ENCODE assay signal across 19 cellular contexts in the genomic region with DNA sequence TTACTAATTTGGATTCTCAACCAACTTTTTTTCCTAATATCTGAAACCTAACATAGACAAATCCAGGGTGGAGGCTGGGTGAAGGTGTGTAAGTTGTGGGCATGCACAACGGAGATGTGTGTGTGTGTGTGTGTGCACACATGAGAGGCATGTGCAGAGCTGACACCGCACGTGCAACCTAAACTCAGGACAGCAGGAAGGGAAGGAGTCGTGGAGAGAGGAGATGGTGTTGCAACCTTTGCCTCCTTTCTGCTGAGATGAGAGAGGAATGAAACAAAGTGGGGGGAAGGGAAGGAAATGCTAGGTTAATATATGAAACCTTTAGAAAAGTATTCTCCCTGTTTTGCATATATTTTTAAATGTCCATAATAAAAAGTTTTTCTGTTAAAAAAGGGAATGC.
"Had no signal": no experiment of that assay in that cellular context is flagged by ENCODE, and none has a peak within 500 bp of the region (broad histone marks: within the 10 kb centered on the region; RNA-seq: fewer than 3 reads in every experiment).

No MANE protein-coding gene starts in this region.

- H3K27ac ChIP-seq: brain microvascular endothelial cell, coronary artery, gastrocnemius medialis, pancreas, thoracic aorta, upper lobe of right lung had no signal

- H3K27me3 Mint-ChIP-seq: activated CD4-positive, alpha-beta T cell treated with anti-CD3 and anti-CD28 coated beads, Interleukin-2, amount 10 ng/mL, durations not matched to agents 7 days and 5 days; central memory CD8-positive, alpha-beta T cell; naive B cell had no signal

- H3K36me3 Mint-ChIP-seq: stimulated activated effector memory CD8-positive, alpha-beta T cell treated with anti-CD3 and anti-CD28 coated beads, Interleukin-12 subunit alpha, Interleukin-12 subunit beta, amount 100 ng/mL, for 72 hours had no signal

- H3K9me3 Mint-ChIP-seq: activated CD4-positive, alpha-beta T cell treated with anti-CD3 and anti-CD28 coated beads, Interleukin-2, amount 10 ng/mL, durations not matched to agents 7 days and 5 days; activated naive CD4-positive, alpha-beta T cell treated with anti-CD3 and anti-CD28 coated beads for 36 hours; activated T-cell treated with anti-CD3 and anti-CD28 coated beads, Interleukin-2, amount 50 U/mL, for 4 hours; central memory CD8-positive, alpha-beta T cell; naive B cell; stimulated activated effector memory CD8-positive, alpha-beta T cell treated with anti-CD3 and anti-CD28 coated beads, Interleukin-12 subunit alpha, Interleukin-12 subunit beta, amount 100 ng/mL, for 72 hours had no signal

- H3K4me1 ChIP-seq: upper lobe of right lung had no signal

- H3K27ac Mint-ChIP-seq: activated CD4-positive, alpha-beta T cell treated with anti-CD3 and anti-CD28 coated beads, Interleukin-2, amount 10 ng/mL, durations not matched to agents 7 days and 5 days; activated naive CD4-positive, alpha-beta T cell treated with anti-CD3 and anti-CD28 coated beads for 36 hours; immature natural killer cell; naive B cell; stimulated activated effector memory CD8-positive, alpha-beta T cell treated with anti-CD3 and anti-CD28 coated beads, Interleukin-12 subunit alpha, Interleukin-12 subunit beta, amount 100 ng/mL, for 72 hours had no signal

- H3K9me3 ChIP-seq: gastrocnemius medialis, pancreas, thoracic aorta, upper lobe of right lung had no signal

- H3K27me3 ChIP-seq: brain microvascular endothelial cell, gastrocnemius medialis, pancreas, upper lobe of right lung had no signal

- ATAC-seq: activated T-cell treated with anti-CD3 and anti-CD28 coated beads, Interleukin-2, amount 50 U/mL, for 4 hours; gastrocnemius medialis; left ventricle myocardium superior; pancreas; sciatic nerve; stimulated activated effector memory CD8-positive, alpha-beta T cell treated with anti-CD3 and anti-CD28 coated beads, Interleukin-12 subunit alpha, Interleukin-12 subunit beta, amount 100 ng/mL, for 72 hours; upper lobe of right lung had no signal

- DNase-seq: activated CD4-positive, alpha-beta T cell treated with anti-CD3 and anti-CD28 coated beads, Interleukin-2, amount 10 ng/mL, durations not matched to agents 7 days and 5 days; activated CD8-positive, alpha-beta memory T cell treated with anti-CD3 and anti-CD28 coated beads, Interleukin-2, amount 50 U/mL, for 4 hours; activated naive CD4-positive, alpha-beta T cell treated with anti-CD3 and anti-CD28 coated beads for 36 hours; activated T-cell treated with anti-CD3 and anti-CD28 coated beads, Interleukin-2, amount 50 U/mL, for 4 hours; aorta; brain microvascular endothelial cell; gastrocnemius medialis; immature natural killer cell; left ventricle myocardium superior; naive B cell; pancreas; stimulated activated CD4-positive, alpha-beta T cell treated with anti-CD3 and anti-CD28 coated beads, Interleukin-4, amount 100 ng/mL, for 24 hours; T1000; upper lobe of right lung had no signal

- H3K4me3 Mint-ChIP-seq: activated CD4-positive, alpha-beta T cell treated with anti-CD3 and anti-CD28 coated beads, Interleukin-2, amount 10 ng/mL, durations not matched to agents 7 days and 5 days; activated naive CD4-positive, alpha-beta T cell treated with anti-CD3 and anti-CD28 coated beads for 36 hours; activated T-cell treated with anti-CD3 and anti-CD28 coated beads, Interleukin-2, amount 50 U/mL, for 4 hours; central memory CD8-positive, alpha-beta T cell; immature natural killer cell; naive B cell; stimulated activated effector memory CD8-positive, alpha-beta T cell treated with anti-CD3 and anti-CD28 coated beads, Interleukin-12 subunit alpha, Interleukin-12 subunit beta, amount 100 ng/mL, for 72 hours had no signal

- H3K4me1 Mint-ChIP-seq: activated CD4-positive, alpha-beta T cell treated with anti-CD3 and anti-CD28 coated beads, Interleukin-2, amount 10 ng/mL, durations not matched to agents 7 days and 5 days; central memory CD8-positive, alpha-beta T cell; stimulated activated effector memory CD8-positive, alpha-beta T cell treated with anti-CD3 and anti-CD28 coated beads, Interleukin-12 subunit alpha, Interleukin-12 subunit beta, amount 100 ng/mL, for 72 hours had no signal

- H3K4me3 ChIP-seq: coronary artery, gastrocnemius medialis, pancreas, thoracic aorta, upper lobe of right lung had no signal
